In the genomic region with DNA sequence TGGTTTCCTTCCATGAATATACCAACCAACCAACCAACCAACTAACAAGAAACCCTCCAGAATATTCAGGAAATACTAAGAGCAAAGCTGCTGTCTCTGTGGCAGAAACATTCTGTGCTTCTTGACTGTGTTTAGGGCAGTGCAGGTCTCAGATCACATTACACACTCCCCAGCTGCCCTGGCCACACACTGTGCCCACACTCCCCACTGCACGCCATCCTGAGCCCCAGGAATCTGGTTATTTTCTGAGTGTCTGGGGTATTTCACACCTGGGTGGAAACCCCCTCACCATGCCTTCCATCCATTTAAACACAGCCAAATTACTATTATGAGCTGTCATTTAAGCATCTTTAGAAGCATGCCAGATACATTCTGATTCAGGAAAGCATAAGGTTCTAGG, we compare ENCODE assay signal across 8 cellular contexts.
DNase-seq lines count a peak whose midpoint lies in the region; ATAC-seq and TF ChIP-seq lines count a peak whose summit lies in the region.

No MANE protein-coding gene starts in this region.

- peaks cover 40% of the 10 kb centered on the region for H3K4me1 Mint-ChIP-seq in activated CD8-positive, alpha-beta T cell treated with anti-CD3 and anti-CD28 coated beads, Interleukin-2, amount 10 ng/mL, durations not matched to agents 7 days and 5 days (ENCODE audit: low read depth)
- H3K4me1 Mint-ChIP-seq in stimulated activated naive CD8-positive, alpha-beta T cell treated with anti-CD3 and anti-CD28 coated beads, Interleukin-15, amount 100 ng/mL, for 72 hours: peaks cover 32% of the 10 kb centered on the region

- no peaks in the 10 kb centered on the region; the same call in 1 of the 2 replicates for H3K4me1 ChIP-seq in PC-9 (replicated peaks; ENCODE audit: insufficient read depth)

- no peak overlapping the region for H3K4me2 ChIP-seq in PC-9

- peak overlapping the region; percentile 85 for H3K4me3 Mint-ChIP-seq in activated CD8-positive, alpha-beta T cell treated with anti-CD3 and anti-CD28 coated beads, Interleukin-2, amount 10 ng/mL, durations not matched to agents 7 days and 5 days
- H3K4me3 Mint-ChIP-seq in stimulated activated naive CD8-positive, alpha-beta T cell treated with anti-CD3 and anti-CD28 coated beads, Interleukin-15, amount 100 ng/mL, for 72 hours: peak overlapping the region; percentile 84 to 86

- no peak overlapping the region for H3K4me3 ChIP-seq in PC-9

- peaks cover 5% of the 10 kb centered on the region; the same call in 1 of the 2 replicates for H3K9me3 ChIP-seq in PC-9 (ENCODE audit: insufficient read depth, low read depth)

- no peaks in the 10 kb centered on the region for H4K20me1 ChIP-seq in PC-9 (ENCODE audit: insufficient read depth)

- intact Hi-C loops in PC-9 (cut with micrococcal nuclease; ENCODE audit: unreplicated experiment): no loop called here

- H3K36me3 Mint-ChIP-seq in activated CD8-positive, alpha-beta T cell treated with anti-CD3 and anti-CD28 coated beads, Interleukin-2, amount 10 ng/mL, durations not matched to agents 7 days and 5 days (ENCODE audit: low read depth): no peaks in the 10 kb centered on the region

- H3K27ac Mint-ChIP-seq in activated CD8-positive, alpha-beta T cell treated with anti-CD3 and anti-CD28 coated beads, Interleukin-2, amount 10 ng/mL, durations not matched to agents 7 days and 5 days: peak overlapping the region; percentile 89
- H3K27ac Mint-ChIP-seq in stimulated activated naive CD8-positive, alpha-beta T cell treated with anti-CD3 and anti-CD28 coated beads, Interleukin-15, amount 100 ng/mL, for 72 hours: peak overlapping the region; percentile 61 to 98

- peaks cover 7% of the 10 kb centered on the region for H3K27me3 Mint-ChIP-seq in activated CD8-positive, alpha-beta T cell treated with anti-CD3 and anti-CD28 coated beads, Interleukin-2, amount 10 ng/mL, durations not matched to agents 7 days and 5 days (ENCODE audit: low read depth)
- peaks cover 8% of the 10 kb centered on the region for H3K27me3 Mint-ChIP-seq in stimulated activated naive CD8-positive, alpha-beta T cell treated with anti-CD3 and anti-CD28 coated beads, Interleukin-15, amount 100 ng/mL, for 72 hours

- no peak overlapping the region for H3K27ac ChIP-seq in PC-9

- no peak for TF ChIP-seq CTCF in PC-9 (conservative IDR thresholded peaks at IDR 0.05)

- no peaks in the 10 kb centered on the region for H3K27me3 ChIP-seq in PC-9 (ENCODE audit: insufficient read depth, low read depth)

- H3F3A ChIP-seq in PC-9 (ENCODE audit: insufficient read depth, low read depth): no peaks in the 10 kb centered on the region

- H3K9me3 Mint-ChIP-seq in activated CD8-positive, alpha-beta T cell treated with anti-CD3 and anti-CD28 coated beads, Interleukin-2, amount 10 ng/mL, durations not matched to agents 7 days and 5 days (ENCODE audit: insufficient read depth): no peaks in the 10 kb centered on the region
- H3K9me3 Mint-ChIP-seq in stimulated activated naive CD8-positive, alpha-beta T cell treated with anti-CD3 and anti-CD28 coated beads, Interleukin-15, amount 100 ng/mL, for 72 hours: peaks cover 6 to 7% of the 10 kb centered on the region in 2 donors

- CTCF ChIA-PET in activated CD8-positive, alpha-beta T cell treated with anti-CD3 and anti-CD28 coated beads, Interleukin-2, amount 10 ng/mL, durations not matched to agents 7 days and 5 days (lab: Charles Lee): no interaction called here
- CTCF ChIA-PET in PC-9 (lab: Charles Lee): no interaction called here

- no peaks in the 10 kb centered on the region for H3K79me2 ChIP-seq in PC-9 (ENCODE audit: low read depth)

- BruUV-seq in PC-9 (replicated peaks; lab: Mats Ljungman, UMichigan): no TSS peak

- POLR2A ChIA-PET in activated CD8-positive, alpha-beta T cell treated with anti-CD3 and anti-CD28 coated beads, Interleukin-2, amount 10 ng/mL, durations not matched to agents 7 days and 5 days (lab: Charles Lee): interaction anchor here (1.1 kb wide), 1 partner anchor 205 kb away, joined by 4 read pairs; the partner anchor contains the start of gene CDK1
- POLR2A ChIA-PET in PC-9 (lab: Charles Lee; ENCODE audit: unreplicated experiment): no interaction called here

- peak; percentile 72 to 74 for ATAC-seq in activated CD4-positive, CD25-positive, alpha-beta regulatory T cell treated with anti-CD3 and anti-CD28 coated beads, Interleukin-2, amount 50 U/mL, for 24 hours
- peak; percentile 67 for ATAC-seq in activated CD8-positive, alpha-beta T cell treated with anti-CD3 and anti-CD28 coated beads, Interleukin-2, amount 10 ng/mL, durations not matched to agents 7 days and 5 days
- peak; percentile 96 for ATAC-seq in stimulated activated naive CD8-positive, alpha-beta T cell treated with anti-CD3 and anti-CD28 coated beads, Interleukin-15, amount 100 ng/mL, for 72 hours

- H3K36me3 ChIP-seq in PC-9 (ENCODE audit: low read depth): no peaks in the 10 kb centered on the region

- H3K9me2 ChIP-seq in PC-9 (ENCODE audit: insufficient read depth): no peaks in the 10 kb centered on the region

- no peak for DNase-seq in activated CD4-positive, CD25-positive, alpha-beta regulatory T cell (lab: John Stamatoyannopoulos, UW)
- DNase-seq in activated CD8-positive, alpha-beta T cell treated with anti-CD3 and anti-CD28 coated beads, Interleukin-2, amount 10 ng/mL, durations not matched to agents 7 days and 5 days: peak; percentile 30
- DNase-seq in kidney tubule cell (ENCODE audit: low spot score) (peak; percentile 94), T-helper 9 cell (no peak), mesenteric fat pad (ENCODE audit: low spot score) (no peak), PC-9 (no peak)
- DNase-seq in stimulated activated naive CD8-positive, alpha-beta T cell treated with anti-CD3 and anti-CD28 coated beads, Interleukin-15, amount 100 ng/mL, for 72 hours: peak; percentile 66 to 92

- no peak overlapping the region for H2AFZ ChIP-seq in PC-9

Comparison
In these comparisons a context has a peak if more than half of its experiments do, and no peak if none do; other contexts are left out.
1. DNase-seq: peak in activated CD8-positive, alpha-beta T cell treated with anti-CD3 and anti-CD28 coated beads, Interleukin-2, amount 10 ng/mL, durations not matched to agents 7 days and 5 days (single experiment), kidney tubule cell (single experiment) and stimulated activated naive CD8-positive, alpha-beta T cell treated with anti-CD3 and anti-CD28 coated beads, Interleukin-15, amount 100 ng/mL, for 72 hours (2 of 2); none in activated CD4-positive, CD25-positive, alpha-beta regulatory T cell (0 of 4), T-helper 9 cell (single experiment), mesenteric fat pad (single experiment) and PC-9 (0 of 2).
2. Peak in every context shown above with its lines, with median percentiles within 50 percentile points of each other: ATAC-seq.